Comparison of ENCODE assay signal across 17 cellular contexts in the genomic region with DNA sequence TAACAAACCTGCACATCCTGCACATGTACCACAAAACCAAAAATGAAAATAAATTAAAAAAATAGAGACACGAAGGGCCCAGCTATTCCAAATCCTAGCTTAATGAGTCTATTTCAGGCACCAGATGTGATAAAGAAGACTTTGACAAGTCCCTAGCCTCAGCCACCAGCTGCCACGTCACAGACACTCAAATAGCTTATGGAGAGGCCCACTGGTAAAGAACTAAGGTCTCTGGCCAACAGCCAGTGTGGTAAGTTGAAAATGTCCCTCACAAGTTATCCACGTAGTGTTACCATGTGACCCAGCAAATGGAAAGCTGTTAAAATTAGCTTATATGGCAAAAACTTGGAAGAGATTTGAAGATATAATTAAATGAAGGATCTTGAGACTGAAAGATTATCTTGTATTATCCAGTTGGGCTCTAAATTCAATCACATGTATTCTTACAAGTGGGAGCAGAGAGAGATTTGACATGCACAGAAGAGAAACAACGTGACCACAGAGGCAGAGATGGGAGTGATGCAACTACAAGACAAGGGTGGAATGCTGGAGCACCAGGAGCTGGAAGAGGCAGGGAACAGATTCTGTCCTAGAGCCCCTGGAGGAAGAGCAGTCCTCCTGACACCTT. TPM values are rescaled to one million over a fixed set of nuclear protein-coding genes. Genes with fewer than 3 reads are reported as not detected.
DNase-seq lines count a peak whose midpoint lies in the region; ATAC-seq and TF ChIP-seq lines count a peak whose summit lies in the region.
"Had no signal": no experiment of that assay in that cellular context is flagged by ENCODE, and none has a peak within 500 bp of the region (broad histone marks: within the 10 kb centered on the region; RNA-seq: fewer than 3 reads in every experiment).

No MANE protein-coding gene starts in this region.

- H3K27ac ChIP-seq in heart right ventricle (peak overlapping the region; percentile 13 to 78 (median 64)), tibial artery (no peak overlapping the region)
- H3K27ac ChIP-seq: psoas muscle, upper lobe of left lung had no signal

- no peaks in the 10 kb centered on the region for H3K9me3 Mint-ChIP-seq in type B pancreatic cell

- H3K27ac Mint-ChIP-seq in type B pancreatic cell = peak overlapping the region; percentile 0
- H3K27ac Mint-ChIP-seq: activated CD8-positive, alpha-beta T cell treated with anti-CD3 and anti-CD28 coated beads, Interleukin-2, amount 10 ng/mL, durations not matched to agents 7 days and 5 days; CD4-positive, CD25-positive, alpha-beta regulatory T cell had no signal

- WGBS in heart right ventricle, 2 donors = 25 to 30% methylated on average over 4 of the region's 4 CpGs

- no peak overlapping the region for H3K4me3 ChIP-seq in adipocyte (ENCODE audit: low read length)
- no peak overlapping the region for H3K4me3 ChIP-seq in heart right ventricle
- no peak overlapping the region for H3K4me3 ChIP-seq in tibial artery
- H3K4me3 ChIP-seq: psoas muscle, upper lobe of left lung had no signal

- no peaks in the 10 kb centered on the region for H3K36me3 Mint-ChIP-seq in type B pancreatic cell
- H3K36me3 Mint-ChIP-seq: CD4-positive, CD25-positive, alpha-beta regulatory T cell had no signal

- H3K4me1 ChIP-seq in adipocyte (ENCODE audit: control insufficient read depth, insufficient read depth, low read length) (no peaks in the 10 kb centered on the region), heart right ventricle (peaks cover 0 to 16% (median 9%) of the 10 kb centered on the region in 9 donors), tibial artery (no peaks in the 10 kb centered on the region)
- H3K4me1 ChIP-seq: psoas muscle, upper lobe of left lung had no signal

- H3K4me3 Mint-ChIP-seq in type B pancreatic cell = no peak overlapping the region
- H3K4me3 Mint-ChIP-seq: activated CD8-positive, alpha-beta T cell treated with anti-CD3 and anti-CD28 coated beads, Interleukin-2, amount 10 ng/mL, durations not matched to agents 7 days and 5 days; CD4-positive, CD25-positive, alpha-beta regulatory T cell had no signal

- ATAC-seq in heart right ventricle (peak; percentile 20 to 93 (median 89)), GM21737 (IDR thresholded peaks at IDR 0.05; ENCODE audit: unreplicated experiment) (no peak)
- ATAC-seq: activated CD8-positive, alpha-beta T cell treated with anti-CD3 and anti-CD28 coated beads, Interleukin-2, amount 10 ng/mL, durations not matched to agents 7 days and 5 days; psoas muscle; stimulated activated naive CD8-positive, alpha-beta T cell treated with anti-CD3 and anti-CD28 coated beads, Interleukin-15, Interleukin-2, amounts not matched to agents 100 U/mL and 50 U/mL, for 24 hours had no signal

- no peak for TF ChIP-seq CTCF in heart right ventricle (IDR thresholded peaks at IDR 0.05)
- no peak for TF ChIP-seq CTCF in type B pancreatic cell (conservative IDR thresholded peaks at IDR 0.05)
- TF ChIP-seq CTCF in tibial artery (IDR thresholded peaks at IDR 0.05) = no peak

- H3K4me1 Mint-ChIP-seq in type B pancreatic cell (ENCODE audit: unreplicated experiment) = peaks cover 5% of the 10 kb centered on the region

- H3K27me3 ChIP-seq in adipocyte (replicated peaks; ENCODE audit: control insufficient read depth, insufficient read depth, low read length) (peaks cover 14% of the 10 kb centered on the region), heart right ventricle (no peaks in the 10 kb centered on the region), tibial artery (no peaks in the 10 kb centered on the region)
- H3K27me3 ChIP-seq: upper lobe of left lung had no signal

- intact Hi-C loops in heart right ventricle (cut with DNase I) (no loop called here), tibial artery (cut with DNase I; ENCODE audit: low total_unique reads) (no loop called here)

- H3K36me3 ChIP-seq in adipocyte (ENCODE audit: control insufficient read depth, insufficient read depth, low read length, severe bottlenecking) (no peaks in the 10 kb centered on the region), heart right ventricle (no peaks in the 10 kb centered on the region), tibial artery (no peaks in the 10 kb centered on the region)
- H3K36me3 ChIP-seq: upper lobe of left lung had no signal

- H3K27me3 Mint-ChIP-seq in type B pancreatic cell = no peaks in the 10 kb centered on the region

- H3K9me3 ChIP-seq in adipocyte (ENCODE audit: control insufficient read depth, low read length) (peaks cover 3% of the 10 kb centered on the region), heart right ventricle (peaks cover 0 to 14% (median 5%) of the 10 kb centered on the region in 11 donors), tibial artery (no peaks in the 10 kb centered on the region)
- H3K9me3 ChIP-seq: upper lobe of left lung had no signal

- no peak overlapping the region for H3K9ac ChIP-seq in adipocyte (ENCODE audit: low read length)

- peak; percentile 17 for DNase-seq in activated effector memory CD4-positive, alpha-beta T cell treated with anti-CD3 and anti-CD28 coated beads, Interleukin-2, amount 50 U/mL, for 16 hours
- DNase-seq in activated effector memory CD4-positive, alpha-beta T cell treated with Interleukin-2 at 50 U/mL for 16 hours = no peak
- DNase-seq in adipocyte (ENCODE audit: low read depth) (peak; percentile 38), heart right ventricle (peak; percentile 40 to 53), type B pancreatic cell (ENCODE audit: extremely low spot score, unreplicated experiment) (no peak), tibial artery (no peak), globus pallidus (ENCODE audit: low spot score) (no peak)
- DNase-seq: activated CD8-positive, alpha-beta T cell treated with anti-CD3 and anti-CD28 coated beads, Interleukin-2, amount 10 ng/mL, durations not matched to agents 7 days and 5 days; anterior cingulate cortex; CD4-positive, CD25-positive, alpha-beta regulatory T cell; DND-41; H7; Karpas-422; stimulated activated naive CD8-positive, alpha-beta T cell treated with anti-CD3 and anti-CD28 coated beads, Interleukin-15, Interleukin-2, amounts not matched to agents 100 U/mL and 50 U/mL, for 24 hours; upper lobe of left lung had no signal

RNA-seq across cellular contexts. Expression of a gene that starts 10.9 kb away (rescaled TPM):
- total RNA-seq in heart right ventricle = under 1 TPM in 2 of 10 donors, not detected in 8; 0.22 to 0.30 TPM
- polyA plus RNA-seq in heart right ventricle = under 1 TPM; 0.59 to 0.65 TPM
- total RNA-seq in type B pancreatic cell (ENCODE audit: low replicate concordance) = 0.71 TPM in 1 of 2 replicates, not detected in the other

RNA-seq across cellular contexts. Expression of a gene that starts 40.9 kb away (rescaled TPM):
- 100 to 1,000 TPM in 8 of 10 donors, 10 to 100 TPM in 2; 78.9 to 210 (median 150) TPM for total RNA-seq in heart right ventricle
- 100 to 1,000 TPM in 1 of 2 donors, 10 to 100 TPM in 1; 40.0 to 226 TPM for polyA plus RNA-seq in heart right ventricle
- 0.10 and 15.0 TPM in 2 replicates for total RNA-seq in type B pancreatic cell (ENCODE audit: low replicate concordance)

Comparison
In these comparisons a context has a peak if more than half of its experiments do, and no peak if none do; other contexts are left out.
1. DNase-seq: peak in activated effector memory CD4-positive, alpha-beta T cell treated with anti-CD3 and anti-CD28 coated beads, Interleukin-2, amount 50 U/mL, for 16 hours (single experiment), adipocyte (single experiment) and heart right ventricle (2 of 2); none in activated effector memory CD4-positive, alpha-beta T cell treated with Interleukin-2 at 50 U/mL for 16 hours (single experiment), type B pancreatic cell (single experiment), tibial artery (0 of 2) and globus pallidus (single experiment).
2. H3K27ac ChIP-seq: peak in heart right ventricle (10 of 10); none in tibial artery (0 of 2).